In genomic region chr7:73717991-73718405, GRCh38 we compare ENCODE assay signal across 1 cellular context.
TF ChIP-seq lines count a peak whose summit lies in the region.

No MANE protein-coding gene starts in this region.

TF ChIP-seq in K562, 482 proteins besides CTCF, POLR2A, EP300 and RAD21:
- TF ChIP-seq IRF9 (tag; IDR thresholded peaks at IDR 0.05) (no peak), FOSL1 (tag; conservative IDR thresholded peaks at IDR 0.05) (peak; percentile 59), MEIS2 (IDR thresholded peaks at IDR 0.05; ENCODE audit: partially characterized antibody) (peak; percentile 40), BCOR (IDR thresholded peaks at IDR 0.05) (0 out of 2 replicates have a peak, but pooled peaks have one; percentile 50), ZBTB7A (IDR thresholded peaks at IDR 0.05; ENCODE audit: borderline replicate concordance, control insufficient read depth, low read depth, low read length) (0 out of 2 replicates have a peak, but pooled peaks have one; percentile 53), NFE2L1 (tag; IDR thresholded peaks at IDR 0.05; ENCODE audit: borderline replicate concordance, low read depth) (no peak), E2F3 (CRISPR knock-in tag; IDR thresholded peaks at IDR 0.05) (no peak), THRAP3 (IDR thresholded peaks at IDR 0.05; ENCODE audit: borderline replicate concordance) (no peak), NFIC (IDR thresholded peaks at IDR 0.05) (0 out of 2 replicates have a peak, but pooled peaks have one; percentile 27), ETV5 (CRISPR knock-in tag; IDR thresholded peaks at IDR 0.05; ENCODE audit: low read depth) (0 out of 2 replicates have a peak, but pooled peaks have one; percentile 22)
